11 cellular contexts compared by ENCODE assay signal in genomic region chr1:169680377-169681019, GRCh38. TPM values are rescaled to one million over a fixed set of nuclear protein-coding genes. Genes with fewer than 3 reads are reported as not detected.
DNase-seq lines count a peak whose midpoint lies in the region; ATAC-seq and TF ChIP-seq lines count a peak whose summit lies in the region.
"Had no signal": no experiment of that assay in that cellular context is flagged by ENCODE, and none has a peak within 500 bp of the region (broad histone marks: within the 10 kb centered on the region; RNA-seq: fewer than 3 reads in every experiment).

No MANE protein-coding gene starts in this region.

- intact Hi-C loops in PC-9 (cut with micrococcal nuclease; ENCODE audit: unreplicated experiment) = no loop called here
- intact Hi-C loops in natural killer cell (cut with micrococcal nuclease) = no loop called here

- peaks cover 12% of the 10 kb centered on the region for H3F3A ChIP-seq in PC-9 (ENCODE audit: insufficient read depth, low read depth)

- ATAC-seq in GM18505 (IDR thresholded peaks at IDR 0.05; ENCODE audit: unreplicated experiment) = peak; percentile 71
- ATAC-seq in GM21576 (IDR thresholded peaks at IDR 0.05; ENCODE audit: unreplicated experiment) = peak; percentile 63
- peak in 2 of 3 donors; percentile 77 to 83 for ATAC-seq in natural killer cell
- ATAC-seq: gastroesophageal sphincter had no signal

- H3K9me3 Mint-ChIP-seq in natural killer cell (no peaks in the 10 kb centered on the region), endothelial cell (ENCODE audit: unreplicated experiment) (no peaks in the 10 kb centered on the region)

- H3K27ac Mint-ChIP-seq in natural killer cell (peak overlapping the region; percentile 68 to 74), endothelial cell (ENCODE audit: unreplicated experiment) (no peak overlapping the region)

- H3K9me3 ChIP-seq in PC-9 (ENCODE audit: insufficient read depth, low read depth) (no peaks in the 10 kb centered on the region), HAP-1 (no peaks in the 10 kb centered on the region), BE2C (no peaks in the 10 kb centered on the region)
- H3K9me3 ChIP-seq: gastroesophageal sphincter had no signal

- H3K4me3 Mint-ChIP-seq in natural killer cell (peak overlapping the region; percentile 65), endothelial cell (ENCODE audit: unreplicated experiment) (no peak overlapping the region)

- BruUV-seq in PC-9 (replicated peaks; lab: Mats Ljungman, UMichigan) = no TSS peak

- H3K27me3 ChIP-seq in PC-9 (ENCODE audit: insufficient read depth, low read depth) (no peaks in the 10 kb centered on the region), HAP-1 (ENCODE audit: low read depth) (peaks cover 3% of the 10 kb centered on the region; the same call in 1 of the 2 replicates), BE2C (peaks cover 9% of the 10 kb centered on the region)

- TF ChIP-seq POLR2A in GM18505 (IDR thresholded peaks at IDR 0.05; ENCODE audit: borderline replicate concordance, extremely low read depth, insufficient read depth, insufficient read length) = no peak

- H3K27me3 Mint-ChIP-seq in natural killer cell (ENCODE audit: low read depth in 2 of 2) = no peaks in the 10 kb centered on the region
- H3K27me3 Mint-ChIP-seq in endothelial cell (ENCODE audit: unreplicated experiment) = no peaks in the 10 kb centered on the region

- peaks cover 39 to 49% of the 10 kb centered on the region in 2 donors for H3K4me1 Mint-ChIP-seq in natural killer cell
- H3K4me1 Mint-ChIP-seq in endothelial cell (ENCODE audit: unreplicated experiment) = peaks cover 4% of the 10 kb centered on the region

- H3K36me3 Mint-ChIP-seq in natural killer cell = no peaks in the 10 kb centered on the region
- no peaks in the 10 kb centered on the region for H3K36me3 Mint-ChIP-seq in endothelial cell (ENCODE audit: low read depth, unreplicated experiment)

- no peaks in the 10 kb centered on the region for H3K9me2 ChIP-seq in PC-9 (ENCODE audit: insufficient read depth)

- in situ Hi-C loops in HAP-1 (cut with MboI; ENCODE audit: low sequenced_read_pairs) = no loop called here

- H4K20me1 ChIP-seq in PC-9 (ENCODE audit: insufficient read depth) = no peaks in the 10 kb centered on the region

- POLR2A ChIA-PET in PC-9 (lab: Charles Lee; ENCODE audit: unreplicated experiment) = no interaction called here

- peak overlapping the region; percentile 47 for H3K27ac ChIP-seq in PC-9
- H3K27ac ChIP-seq: gastroesophageal sphincter had no signal

- H3K79me2 ChIP-seq in PC-9 (ENCODE audit: low read depth) = no peaks in the 10 kb centered on the region

- TF ChIP-seq CTCF in PC-9 (conservative IDR thresholded peaks at IDR 0.05) (no peak), natural killer cell (IDR thresholded peaks at IDR 0.05) (no peak), endothelial cell (IDR thresholded peaks at IDR 0.05; ENCODE audit: unreplicated experiment) (no peak), BE2C (IDR thresholded peaks at IDR 0.05; ENCODE audit: low read depth, low read length) (no peak)

- H3K36me3 ChIP-seq in PC-9 (ENCODE audit: low read depth) (no peaks in the 10 kb centered on the region), HAP-1 (replicated peaks) (no peaks in the 10 kb centered on the region), BE2C (no peaks in the 10 kb centered on the region)
- H3K36me3 ChIP-seq: gastroesophageal sphincter had no signal

- H3K4me2 ChIP-seq in PC-9 = peak overlapping the region; percentile 34

- H2AFZ ChIP-seq in PC-9 = peak overlapping the region; percentile 50

- CTCF ChIA-PET in PC-9 (lab: Charles Lee) = interaction anchor here (1.4 kb wide), 2 partner anchors 78 to 94 kb away, joined by 5 to 11 read pairs; partner anchors contain the start of gene F5

- DNase-seq in PC-9 = peak in 1 of 2 experiments; percentile 37
- no peak for DNase-seq in natural killer cell
- no peak for DNase-seq in SW 1271 (lab: John Stamatoyannopoulos, UW)
- no peak for DNase-seq in endothelial cell (ENCODE audit: low spot score)
- no peak for DNase-seq in HAP-1 (ENCODE audit: low spot score in 2 of 2)
- no peak for DNase-seq in BE2C
- DNase-seq: NCI-H1436 treated with DMSO at 0.1 percent for 48 hours, right cardiac atrium had no signal

- H3K4me3 ChIP-seq in PC-9 = no peak overlapping the region
- no peak overlapping the region for H3K4me3 ChIP-seq in HAP-1
- H3K4me3 ChIP-seq in BE2C (ENCODE audit: low read depth, low read length) = no peak overlapping the region
- H3K4me3 ChIP-seq: gastroesophageal sphincter had no signal

- H3K4me1 ChIP-seq in PC-9 (replicated peaks; ENCODE audit: insufficient read depth) (peaks cover 48% of the 10 kb centered on the region), HAP-1 (no peaks in the 10 kb centered on the region), BE2C (no peaks in the 10 kb centered on the region)
- H3K4me1 ChIP-seq: gastroesophageal sphincter had no signal

RNA-seq across cellular contexts. Expression of gene SELL, which starts 30.9 kb away (rescaled TPM):
- 6.5 and 6.7 TPM in 2 replicates for total RNA-seq in PC-9 (2021)
- 100 to 1,000 TPM; 149 to 190 (median 165) TPM for total RNA-seq in natural killer cell
- total RNA-seq in endothelial cell (ENCODE audit: unreplicated experiment) = 0.82 TPM
- polyA plus RNA-seq in BE2C (2012; ENCODE audit: insufficient read depth, insufficient read length, low read depth) = not detected

RNA-seq across cellular contexts. Expression of gene SELP, which starts 50.6 kb away (rescaled TPM):
- not detected in 2 replicates for total RNA-seq in PC-9 (2021)
- 1 to 10 TPM; 1.5 to 5.4 (median 2.5) TPM for total RNA-seq in natural killer cell
- total RNA-seq in endothelial cell (ENCODE audit: unreplicated experiment) = 0.21 TPM
- not detected for polyA plus RNA-seq in BE2C (2012; ENCODE audit: insufficient read depth, insufficient read length, low read depth)

RNA-seq across cellular contexts. Expression of gene SELE, which starts 53.4 kb away (rescaled TPM):
- total RNA-seq in PC-9 (2021) = not detected in 2 replicates
- total RNA-seq in natural killer cell = not detected
- total RNA-seq in endothelial cell (ENCODE audit: unreplicated experiment) = 14.3 TPM
- polyA plus RNA-seq in BE2C (2012; ENCODE audit: insufficient read depth, insufficient read length, low read depth) = not detected

Comparison
In these comparisons a context has a peak if more than half of its experiments do, and no peak if none do; other contexts are left out.
1. RNA of gene SELL, which starts 30.9 kb away (total RNA-seq): 149 to 190 TPM in natural killer cell; 6.5 to 6.7 TPM in PC-9 and 0.82 TPM in endothelial cell (single experiment); every median in the first group is over 10 times any median in the second.
2. RNA of gene SELE, which starts 53.4 kb away (total RNA-seq): 14.3 TPM in endothelial cell (single experiment); not detected in PC-9 and not detected in natural killer cell; every median in the first group is over 10 times any median in the second.
3. Peak in every context shown above with its lines, with median percentiles within 50 percentile points of each other: ATAC-seq.